8 cellular contexts compared by ENCODE assay signal in the genomic region with DNA sequence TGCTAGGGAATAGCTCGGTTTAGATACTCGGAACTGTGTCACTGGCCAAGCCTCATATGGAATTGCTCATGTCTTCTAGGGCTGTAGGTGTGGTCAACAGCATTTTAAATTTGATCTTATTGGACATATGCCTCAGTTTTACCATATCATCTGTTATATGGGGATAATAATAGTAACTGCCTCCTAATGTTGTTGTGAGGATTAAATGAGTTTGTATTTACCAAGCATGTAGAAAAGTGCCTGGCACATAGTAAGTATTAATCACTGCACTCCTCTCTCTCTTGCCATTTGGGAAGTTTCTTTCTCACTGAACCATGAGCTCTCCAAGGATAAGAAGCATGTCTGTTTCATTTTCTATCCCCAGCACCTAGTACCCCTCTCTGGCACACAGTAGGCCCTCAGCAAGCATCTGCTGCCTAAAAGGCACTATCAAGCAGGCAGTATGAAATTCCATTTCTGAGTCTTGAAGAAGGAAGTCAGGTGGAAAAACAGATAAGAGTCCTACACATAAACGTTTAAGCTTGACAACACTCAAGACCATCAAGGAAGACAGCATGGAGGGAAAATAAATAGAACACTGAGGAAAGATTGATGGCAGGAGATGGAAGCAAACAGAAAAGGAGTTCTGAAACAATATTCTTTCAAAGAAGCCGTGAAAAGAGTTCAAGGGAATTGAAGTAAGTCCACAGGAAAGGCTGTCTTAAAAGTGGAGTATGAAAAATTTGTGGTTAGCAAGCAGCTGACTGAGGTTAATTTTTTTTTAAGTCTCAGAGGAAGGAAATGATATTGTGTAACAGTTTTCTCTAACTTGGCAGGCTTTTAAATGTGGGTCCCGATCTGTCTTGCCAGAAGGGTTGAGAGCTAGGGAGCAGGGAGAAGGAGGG. TPM values are rescaled to one million over a fixed set of nuclear protein-coding genes. Genes with fewer than 3 reads are reported as not detected.
DNase-seq lines count a peak whose midpoint lies in the region; ATAC-seq and TF ChIP-seq lines count a peak whose summit lies in the region.

No MANE protein-coding gene starts in this region.

- H3K4me1 ChIP-seq in KMS-11 (ENCODE audit: low read depth, poor library complexity, severe bottlenecking) (peaks cover 52% of the 10 kb centered on the region), adrenal gland (replicated peaks in 1 of 2) (peaks cover 24 to 36% of the 10 kb centered on the region in 2 donors), thymus (ENCODE audit: control insufficient read depth, insufficient read depth, low read length) (peaks cover 34% of the 10 kb centered on the region)

- H3K79me2 ChIP-seq in KMS-11 (ENCODE audit: insufficient read depth, low read depth), result peaks cover 14% of the 10 kb centered on the region

- intact Hi-C loops in adrenal gland (cut with DNase I) (no loop called here), left colon (cut with DNase I, micrococcal nuclease) (no loop called here)

- H3K27me3 ChIP-seq in KMS-11 (ENCODE audit: insufficient read depth, low read depth), result no peaks in the 10 kb centered on the region
- H3K27me3 ChIP-seq in adrenal gland, result no peaks in the 10 kb centered on the region
- H3K27me3 ChIP-seq in thymus (ENCODE audit: control insufficient read depth, insufficient read depth), result no peaks in the 10 kb centered on the region

- H3K27ac ChIP-seq in KMS-11 (peak overlapping the region; percentile 93; the same call in 1 of the 2 replicates), adrenal gland (peak overlapping the region; percentile 31 to 98 (median 96)), thymus (ENCODE audit: low read depth) (peak overlapping the region; percentile 79)

- ATAC-seq in HG03354 (IDR thresholded peaks at IDR 0.05; ENCODE audit: poor library complexity, severe bottlenecking, unreplicated experiment) (no peak), left colon (no peak)

- H3K9ac ChIP-seq in KMS-11, result peak overlapping the region; percentile 1; the same call in 1 of the 2 replicates

- POLR2A ChIA-PET in GM10248 (lab: Yijun Ruan, JAX), result no interaction called here

- H3K4me3 ChIP-seq in KMS-11 (IDR thresholded peaks at IDR 0.05; ENCODE audit: insufficient read depth, low read depth, low read length), result no peak overlapping the region
- peak overlapping the region in 1 of 4 donors; percentile 12 for H3K4me3 ChIP-seq in adrenal gland
- H3K4me3 ChIP-seq in thymus (ENCODE audit: low read length), result peak overlapping the region; percentile 17

- TF ChIP-seq POLR2A in adrenal gland (IDR thresholded peaks at IDR 0.05), result no peak

- 38 to 44% (median 40%) methylated on average over 5 of the region's 5 CpGs for WGBS in adrenal gland, 4 donors
- 39% methylated on average over 5 of the region's 5 CpGs for WGBS in thymus

- CTCF ChIA-PET in GM10248 (lab: Yijun Ruan, JAX), result interaction anchor here (1.3 to 1.7 kb wide), 3 partner anchors 15 to 234 kb away, joined by 4 to 6 read pairs (median 6); no protein-coding TSS in a partner anchor

- TF ChIP-seq CTCF in GM10248 (IDR thresholded peaks at IDR 0.05; ENCODE audit: control extremely low read depth, extremely low read depth, low read depth, missing control alignments) (no peak), KMS-11 (conservative IDR thresholded peaks at IDR 0.05; ENCODE audit: low read depth, low read length) (no peak), adrenal gland (IDR thresholded peaks at IDR 0.05) (no peak)

- H3K36me3 ChIP-seq in KMS-11 (ENCODE audit: insufficient read depth) (no peaks in the 10 kb centered on the region), adrenal gland (replicated peaks in 1 of 2) (peaks cover 0 to 6% of the 10 kb centered on the region in 2 donors), thymus (ENCODE audit: control insufficient read depth, insufficient read depth) (no peaks in the 10 kb centered on the region)

- no peak overlapping the region for H2AFZ ChIP-seq in KMS-11 (ENCODE audit: low read depth)

- H3K4me2 ChIP-seq in KMS-11, result peak overlapping the region; percentile 94

- peak; percentile 48 for DNase-seq in GM10248 (ENCODE audit: extremely low spot score)
- peak in 1 of 7 donors; percentile 13 for DNase-seq in adrenal gland
- DNase-seq in iris pigment epithelial cell (ENCODE audit: low read depth), result peak; percentile 90
- DNase-seq in hippocampal formation (lab: John Stamatoyannopoulos, UW), result no peak
- DNase-seq in left colon, result no peak

- no peaks in the 10 kb centered on the region for H4K20me1 ChIP-seq in KMS-11 (ENCODE audit: insufficient read depth)

- no peaks in the 10 kb centered on the region for H3K9me3 ChIP-seq in adrenal gland (replicated peaks in 1 of 3)
- no peaks in the 10 kb centered on the region for H3K9me3 ChIP-seq in thymus (ENCODE audit: control insufficient read depth)

RNA-seq across cellular contexts. Expression of a gene that starts 2.2 kb away (rescaled TPM):
- total RNA-seq in adrenal gland (100 to 1,000 TPM in 3 of 8 donors, 10 to 100 TPM in 5; 42.9 to 126 (median 97.0) TPM), left colon (10 to 100 TPM; 92.6 to 96.2 TPM)
- polyA plus RNA-seq in adrenal gland (100 to 1,000 TPM in 1 of 3 donors, 10 to 100 TPM in 2; 61.6 to 126 (median 81.6) TPM), thymus (47.7 TPM)

RNA-seq across cellular contexts. Expression of a gene that starts 33.4 kb away (rescaled TPM):
- total RNA-seq in adrenal gland, result 100 to 1,000 TPM in 7 of 8 donors, 10 to 100 TPM in 1; 62.0 to 206 (median 162) TPM
- polyA plus RNA-seq in adrenal gland, result 100 to 1,000 TPM in 1 of 3 donors, 10 to 100 TPM in 2; 37.0 to 103 (median 79.8) TPM
- polyA plus RNA-seq in thymus, result 47.0 TPM
- 10 to 100 TPM; 21.9 to 62.0 TPM for total RNA-seq in left colon

Comparison
In these comparisons a context has a peak if more than half of its experiments do, and no peak if none do; other contexts are left out.
1. DNase-seq: peak in GM10248 (single experiment) and iris pigment epithelial cell (single experiment); none in hippocampal formation (0 of 2) and left colon (0 of 2).
2. Peak in every context shown above with its lines, with median percentiles within 50 percentile points of each other: H3K27ac ChIP-seq.